Comparison of ENCODE assay signal across 8 cellular contexts in genomic region chr5:151080620-151081425, GRCh38. TPM values are rescaled to one million over a fixed set of nuclear protein-coding genes. Genes with fewer than 3 reads are reported as not detected.
A peak's percentile ranks its signal among the peaks of the same experiment; 100 is the strongest.
DNase-seq lines count a peak whose midpoint lies in the region; ATAC-seq and TF ChIP-seq lines count a peak whose summit lies in the region.

Gene TNIP1, minus strand, starts transcription at chr5:151081034. Its CDS starts 15,939 bp downstream, at chr5:151065095.

- H2AFZ ChIP-seq in H9 (ENCODE audit: low read length), result no peak within 1 kb of the TSS

- peak within 1 kb of the TSS; percentile 67 for H3K18ac ChIP-seq in H9 (ENCODE audit: insufficient read length, low read depth, low read length)

- no peaks in the 10 kb centered on the region for H3K9me3 Mint-ChIP-seq in H9
- H3K9me3 Mint-ChIP-seq in activated naive CD4-positive, alpha-beta T cell treated with anti-CD3 and anti-CD28 coated beads for 36 hours, result no peaks in the 10 kb centered on the region

- H2AK5ac ChIP-seq in H9 (ENCODE audit: insufficient read length, low read length), result no peak within 1 kb of the TSS

- H3K23me2 ChIP-seq in H9 (ENCODE audit: insufficient read length, low read depth, low read length, poor library complexity, severe bottlenecking), result peaks cover 5% of the 10 kb centered on the region

- H2BK5ac ChIP-seq in H9 (ENCODE audit: insufficient read length, low read length), result no peak within 1 kb of the TSS

- peak within 1 kb of the TSS in 2 of 3 experiments; percentile 83 to 95; a peak in 4 of 7 replicates for H3K27ac Mint-ChIP-seq in H9
- H3K27ac Mint-ChIP-seq in activated naive CD4-positive, alpha-beta T cell treated with anti-CD3 and anti-CD28 coated beads for 36 hours, result peak within 1 kb of the TSS; percentile 93

- peak within 1 kb of the TSS; percentile 10 for H2BK12ac ChIP-seq in H9 (ENCODE audit: insufficient read length, low read depth, low read length)

- peak; percentile 97 for ATAC-seq in gastroesophageal sphincter

- peak in 1 of 2 donors; percentile 64 for TF ChIP-seq POLR2A in gastroesophageal sphincter (IDR thresholded peaks at IDR 0.05)

- H3K4me1 ChIP-seq in H9 (ENCODE audit: insufficient read depth, low read length) (no peaks in the 10 kb centered on the region), gastroesophageal sphincter (peaks cover 0 to 72% (median 20%) of the 10 kb centered on the region in 3 donors)

- H3K4me3 Mint-ChIP-seq in H9, result peak within 1 kb of the TSS; percentile 78 to 91
- H3K4me3 Mint-ChIP-seq in activated naive CD4-positive, alpha-beta T cell treated with anti-CD3 and anti-CD28 coated beads for 36 hours, result peak within 1 kb of the TSS; percentile 83

- no peak within 1 kb of the TSS for H3T11ph ChIP-seq in H9 (ENCODE audit: low read length)

- H3K4me2 ChIP-seq in H9 (ENCODE audit: insufficient read depth, insufficient read length, low read length), result peak within 1 kb of the TSS; percentile 67

- H3K27ac ChIP-seq in H9 (ENCODE audit: insufficient read length, low read depth, low read length) (peak within 1 kb of the TSS; percentile 29), SK-N-MC (peak within 1 kb of the TSS; percentile 91), gastroesophageal sphincter (peak within 1 kb of the TSS; percentile 84 to 99 (median 98))

- no peak within 1 kb of the TSS for H2BK20ac ChIP-seq in H9 (ENCODE audit: low read depth, low read length, poor library complexity, severe bottlenecking)

- no peaks in the 10 kb centered on the region for H3K9me3 ChIP-seq in H9 (ENCODE audit: control insufficient read depth, low read depth, low read length)
- no peaks in the 10 kb centered on the region for H3K9me3 ChIP-seq in SK-N-MC (ENCODE audit: low read depth, low read length)
- no peaks in the 10 kb centered on the region for H3K9me3 ChIP-seq in gastroesophageal sphincter

- no peak within 1 kb of the TSS for H3K56ac ChIP-seq in H9 (ENCODE audit: insufficient read length, low read depth, low read length)

- H3K79me1 ChIP-seq in H9 (ENCODE audit: insufficient read depth, low read depth, low read length, poor library complexity, severe bottlenecking), result no peaks in the 10 kb centered on the region

- CTCF ChIA-PET in activated naive CD4-positive, alpha-beta T cell treated with anti-CD3 and anti-CD28 coated beads for 36 hours (lab: Charles Lee), result interaction anchor here (0.8 to 3.4 kb wide), 7 partner anchors 8 to 70 kb away, joined by 3 to 39 read pairs (median 6); no protein-coding TSS in a partner anchor

- intact Hi-C loops in activated naive CD4-positive, alpha-beta T cell treated with anti-CD3 and anti-CD28 coated beads for 36 hours (cut with micrococcal nuclease), result loop anchor here (1.0 to 5.0 kb wide), 9 partner anchors 17 to 1724 kb away; partner anchors contain the start of genes ATOX1, CD74, G3BP1 and GM2A

- H3K27me3 ChIP-seq in H9 (ENCODE audit: insufficient read depth, low read length) (no peaks in the 10 kb centered on the region), gastroesophageal sphincter (no peaks in the 10 kb centered on the region)

- H4K20me1 ChIP-seq in H9 (ENCODE audit: control insufficient read depth, insufficient read depth, insufficient read length), result no peaks in the 10 kb centered on the region

- H3K4me3 ChIP-seq in SK-N-MC, result peak within 1 kb of the TSS; percentile 98
- H3K4me3 ChIP-seq in gastroesophageal sphincter, result peak within 1 kb of the TSS; percentile 70 to 82

- H4K91ac ChIP-seq in H9 (ENCODE audit: insufficient read length, low read depth, low read length), result no peak within 1 kb of the TSS

- peaks cover under 1% of the 10 kb centered on the region for H3K27me3 Mint-ChIP-seq in H9 (ENCODE audit: low read depth)
- H3K27me3 Mint-ChIP-seq in activated naive CD4-positive, alpha-beta T cell treated with anti-CD3 and anti-CD28 coated beads for 36 hours (ENCODE audit: low read depth), result no peaks in the 10 kb centered on the region

- H4K8ac ChIP-seq in H9 (replicated peaks; ENCODE audit: insufficient read length, low read depth, low read length), result no peak within 1 kb of the TSS

- no CpG with 5 or more reads among the region's 84 CpGs for WGBS in H9 (ENCODE audit: extremely low coverage, insufficient read length, low lambda C conversion rate)
- no CpG with 5 or more reads among the region's 84 CpGs for WGBS in gastroesophageal sphincter (ENCODE audit: low coverage in 1 of 2), 2 donors

- H3K79me2 ChIP-seq in H9 (ENCODE audit: insufficient read depth, low read length), result peaks cover 2% of the 10 kb centered on the region; the same call in 1 of the 2 replicates

- H3K36me3 ChIP-seq in SK-N-MC (ENCODE audit: insufficient read depth, low read length) (no peaks in the 10 kb centered on the region), gastroesophageal sphincter (peaks cover 0 to 19% of the 10 kb centered on the region in 2 donors)

- H3K14ac ChIP-seq in H9 (ENCODE audit: insufficient read depth, low read length), result peak within 1 kb of the TSS; percentile 85

- no peak within 1 kb of the TSS for H4K5ac ChIP-seq in H9 (ENCODE audit: insufficient read length, low read depth, low read length)

- peak; percentile 100 for DNase-seq in GM03348 (ENCODE audit: low spot score)
- DNase-seq in H9, result peak; percentile 81
- peak; percentile 90 for DNase-seq in M059J (ENCODE audit: low read depth)
- DNase-seq in SK-N-MC (ENCODE audit: low read depth, low spot score), result no peak
- peak; percentile 94 for DNase-seq in activated naive CD4-positive, alpha-beta T cell treated with anti-CD3 and anti-CD28 coated beads for 36 hours
- peak in 55 of 56 donors; percentile 40 to 95 (median 84) for DNase-seq in nucleus accumbens (lab: John Stamatoyannopoulos, UW)
- DNase-seq in superior temporal gyrus (ENCODE audit: extremely low spot score), result peak; percentile 86

- no peak for TF ChIP-seq EP300 in gastroesophageal sphincter (IDR thresholded peaks at IDR 0.05)

- H3K4me1 Mint-ChIP-seq in H9, result peaks cover 24 to 32% of the 10 kb centered on the region in 2 experiments
- peaks cover 72% of the 10 kb centered on the region for H3K4me1 Mint-ChIP-seq in activated naive CD4-positive, alpha-beta T cell treated with anti-CD3 and anti-CD28 coated beads for 36 hours (ENCODE audit: low read depth)

- no peak within 1 kb of the TSS for H2BK120ac ChIP-seq in H9 (ENCODE audit: low read depth, low read length, poor library complexity, severe bottlenecking)

- no peak within 1 kb of the TSS for H2BK15ac ChIP-seq in H9 (ENCODE audit: low read depth, low read length)

- H3K36me3 Mint-ChIP-seq in H9 (ENCODE audit: insufficient read depth in 1 of 3, low read depth in 3 of 3), result no peaks in the 10 kb centered on the region; a peak in 2 of 7 replicates
- H3K36me3 Mint-ChIP-seq in activated naive CD4-positive, alpha-beta T cell treated with anti-CD3 and anti-CD28 coated beads for 36 hours (ENCODE audit: low read depth), result peaks cover 43% of the 10 kb centered on the region

- no peak within 1 kb of the TSS for H3K4ac ChIP-seq in H9 (ENCODE audit: low read depth, low read length)

- no peak within 1 kb of the TSS for H3K23ac ChIP-seq in H9 (ENCODE audit: insufficient read length, low read depth, low read length)

- TF ChIP-seq CTCF in H9 (conservative IDR thresholded peaks at IDR 0.05) (no peak), gastroesophageal sphincter (IDR thresholded peaks at IDR 0.05) (no peak)

- H3K9ac ChIP-seq in H9 (ENCODE audit: extremely low read depth, insufficient read length, low read length) (peak within 1 kb of the TSS; percentile 62), SK-N-MC (ENCODE audit: insufficient read length) (peak within 1 kb of the TSS; percentile 93)

RNA-seq across cellular contexts. Expression of gene TNIP1, which starts in this region (rescaled TPM):
- total RNA-seq in H9 (2021) (40.8 and 43.7 TPM in 2 replicates), gastroesophageal sphincter (100 to 1,000 TPM in 2 of 4 donors, 10 to 100 TPM in 2; 74.2 to 142 (median 97.9) TPM)
- total RNA-seq in M059J (2014; rRNA removed; shearing (Covaris generic)), result 85.3 and 116 TPM in 2 replicates
- 100 to 1,000 TPM; 238 to 263 TPM for total RNA-seq in activated naive CD4-positive, alpha-beta T cell treated with anti-CD3 and anti-CD28 coated beads for 36 hours

Comparison
In these comparisons a context has a peak if more than half of its experiments do, and no peak if none do; other contexts are left out.
1. H3K27ac ChIP-seq: peak in every context shown above with its lines; median percentile 98 in gastroesophageal sphincter; 91 in SK-N-MC; 29 in H9.